ENCODE assay signal across 9 cellular contexts in the genomic region with DNA sequence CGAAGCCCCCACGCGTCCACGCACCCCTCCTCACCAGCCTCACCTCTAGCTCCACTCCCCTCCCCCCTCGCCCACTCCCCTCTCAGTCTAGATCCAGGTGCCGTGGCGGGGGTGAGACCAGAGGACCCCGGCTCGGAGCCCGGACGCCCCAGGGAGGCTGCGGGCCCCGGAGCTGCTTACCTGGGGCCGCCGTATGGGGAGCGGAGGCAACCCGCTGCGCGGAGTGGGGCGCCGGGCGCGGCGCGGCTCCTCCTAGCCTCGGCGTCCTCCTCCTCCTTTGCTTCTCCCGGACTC. TPM values are rescaled to one million over a fixed set of nuclear protein-coding genes. Genes with fewer than 3 reads are reported as not detected.
DNase-seq lines count a peak whose midpoint lies in the region; ATAC-seq and TF ChIP-seq lines count a peak whose summit lies in the region.
"Had no signal": no experiment of that assay in that cellular context is flagged by ENCODE, and none has a peak within 500 bp of the region (broad histone marks: within the 10 kb centered on the region; RNA-seq: fewer than 3 reads in every experiment).

No MANE protein-coding gene starts in this region.

- H3K27me3 Mint-ChIP-seq in natural killer cell treated with Interleukin-12 subunit alpha and Interleukin-12 subunit beta and Interleukin-15 and Interleukin-18, amount 100 ng/mL, for 72 hours, result peaks cover 27 to 31% of the 10 kb centered on the region in 2 donors

- H3K27ac Mint-ChIP-seq in natural killer cell treated with Interleukin-12 subunit alpha and Interleukin-12 subunit beta and Interleukin-15 and Interleukin-18, amount 100 ng/mL, for 72 hours, result no peak overlapping the region

- peaks cover 80% of the 10 kb centered on the region for H3K27me3 ChIP-seq in HUES48 (ENCODE audit: control insufficient read depth, insufficient read depth, low read length)

- TF ChIP-seq CTCF in AG04449 (IDR thresholded peaks at IDR 0.05; ENCODE audit: insufficient read depth, low read length, missing control alignments) (no peak), coronary artery (IDR thresholded peaks at IDR 0.05) (no peak)

- H3K36me3 ChIP-seq in HUES48 (ENCODE audit: control insufficient read depth, insufficient read depth, low read length), result no peaks in the 10 kb centered on the region

- peaks cover 7 to 11% of the 10 kb centered on the region in 2 donors for H3K4me1 Mint-ChIP-seq in natural killer cell treated with Interleukin-12 subunit alpha and Interleukin-12 subunit beta and Interleukin-15 and Interleukin-18, amount 100 ng/mL, for 72 hours (ENCODE audit: low read depth in 2 of 2)

- peaks cover 15% of the 10 kb centered on the region for H3K4me1 ChIP-seq in HUES48 (ENCODE audit: control insufficient read depth, insufficient read depth, low read length)

- peak overlapping the region; percentile 84 for H3K4me3 Mint-ChIP-seq in natural killer cell treated with Interleukin-12 subunit alpha and Interleukin-12 subunit beta and Interleukin-15 and Interleukin-18, amount 100 ng/mL, for 72 hours

- CTCF ChIA-PET in AG04449 (lab: Yijun Ruan, JAX), result interaction anchor here (0.7 to 2.4 kb wide), 4 partner anchors 16 to 702 kb away, joined by 3 to 6 read pairs (median 4); no protein-coding TSS in a partner anchor

- H3K27ac ChIP-seq in HUES48 (ENCODE audit: low read depth, low read length) (no peak overlapping the region), coronary artery (peak overlapping the region in 1 of 2 donors; percentile 40)

- H3K9me3 Mint-ChIP-seq in natural killer cell treated with Interleukin-12 subunit alpha and Interleukin-12 subunit beta and Interleukin-15 and Interleukin-18, amount 100 ng/mL, for 72 hours, result no peaks in the 10 kb centered on the region

- POLR2A ChIA-PET in AG04449 (lab: Yijun Ruan, JAX), result interaction anchor here (0.6 to 1.7 kb wide), 5 partner anchors 18 to 629 kb away, joined by 3 to 5 read pairs (median 3); no protein-coding TSS in a partner anchor

- H3K9me3 ChIP-seq in HUES48 (ENCODE audit: control insufficient read depth, insufficient read depth, low read length), result no peaks in the 10 kb centered on the region

- peak; percentile 37 to 62 for ATAC-seq in natural killer cell treated with Interleukin-12 subunit alpha and Interleukin-12 subunit beta and Interleukin-15 and Interleukin-18, amount 100 ng/mL, for 72 hours
- no peak for ATAC-seq in GM19324 (IDR thresholded peaks at IDR 0.05; ENCODE audit: low FRiP score, unreplicated experiment)
- ATAC-seq: K562 had no signal

- DNase-seq in AG04449 (ENCODE audit: low read depth, low spot score) (no peak), coronary artery (ENCODE audit: low spot score) (no peak), NCI-H1930 (lab: John Stamatoyannopoulos, UW) (no peak), MV-4-11 (lab: John Stamatoyannopoulos, UW) (no peak), COLO668 (lab: John Stamatoyannopoulos, UW; ENCODE audit: unreplicated experiment) (no peak)
- DNase-seq in natural killer cell treated with Interleukin-12 subunit alpha and Interleukin-12 subunit beta and Interleukin-15 and Interleukin-18, amount 100 ng/mL, for 72 hours (ENCODE audit: low spot score), result no peak

- H3K4me3 ChIP-seq in AG04449 (ENCODE audit: low read depth, low read length) (peak overlapping the region; percentile 72), HUES48 (ENCODE audit: low read depth, low read length) (peak overlapping the region; percentile 68), coronary artery (peak overlapping the region; percentile 79)
- H3K4me3 ChIP-seq: K562 had no signal

- no peak overlapping the region for H3K9ac ChIP-seq in HUES48 (ENCODE audit: low read depth, low read length)

- H3K36me3 Mint-ChIP-seq in natural killer cell treated with Interleukin-12 subunit alpha and Interleukin-12 subunit beta and Interleukin-15 and Interleukin-18, amount 100 ng/mL, for 72 hours, result no peaks in the 10 kb centered on the region

RNA-seq across cellular contexts. Expression of gene ENOX1, which starts 0.4 kb away (rescaled TPM):
- total RNA-seq in natural killer cell treated with Interleukin-12 subunit alpha and Interleukin-12 subunit beta and Interleukin-15 and Interleukin-18, amount 100 ng/mL, for 72 hours, result 10 to 100 TPM in 1 of 2 donors, under 1 TPM in 1; 0.14 to 11.7 TPM
- total RNA-seq: K562 had no signal
